Comparison of ENCODE assay signal across 8 cellular contexts in the genomic region with DNA sequence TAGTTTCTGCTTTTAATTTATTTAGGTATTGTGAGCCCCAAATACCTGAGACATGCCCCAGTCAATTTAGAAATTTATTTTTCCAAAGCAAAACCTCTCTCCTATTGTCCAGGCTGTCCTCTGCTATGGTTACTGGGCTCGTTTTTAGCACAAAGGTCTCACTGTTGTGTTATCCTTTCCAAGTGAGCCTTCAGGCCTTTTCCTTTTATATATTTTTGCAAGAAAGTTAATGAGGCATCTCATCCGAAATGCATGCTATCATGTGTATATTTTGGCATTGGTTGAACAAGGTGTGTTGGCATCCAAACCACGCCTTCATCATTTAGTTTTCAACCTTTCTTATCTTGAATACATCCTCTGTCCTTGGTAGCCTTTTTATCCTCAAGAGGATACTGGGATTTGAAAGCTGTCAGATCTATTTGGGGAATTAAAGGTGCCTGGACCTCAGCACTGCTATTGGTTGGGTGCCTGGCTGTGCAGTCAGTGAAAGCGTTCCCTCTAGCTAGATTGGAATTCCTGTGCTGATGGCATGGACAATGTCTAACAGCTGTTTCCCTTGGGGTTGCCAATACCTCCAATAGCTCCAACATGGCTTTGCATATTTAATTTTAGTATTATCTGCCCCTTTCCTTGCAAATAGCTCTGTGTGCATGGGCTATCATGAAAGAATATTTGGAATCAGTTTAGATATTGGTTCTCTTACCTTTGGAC. TPM values are rescaled to one million over a fixed set of nuclear protein-coding genes. Genes with fewer than 3 reads are reported as not detected.
"Had no signal": no experiment of that assay in that cellular context is flagged by ENCODE, and none has a peak within 500 bp of the region (broad histone marks: within the 10 kb centered on the region; RNA-seq: fewer than 3 reads in every experiment).

No MANE protein-coding gene starts in this region.

RNA-seq across cellular contexts. Expression of gene AKR1C2, which starts 10.7 kb away (rescaled TPM):
- total RNA-seq: activated B cell treated with CpG ODN at 0.5 μM for 24 hours; activated CD8-positive, alpha-beta memory T cell treated with anti-CD3 and anti-CD28 coated beads for 36 hours; activated CD8-positive, alpha-beta memory T cell treated with anti-CD3 and anti-CD28 coated beads, Interleukin-2, amount 10 ng/mL, durations not matched to agents 7 days and 5 days; activated CD8-positive, alpha-beta T cell treated with anti-CD3 and anti-CD28 coated beads, Interleukin-2, amount 10 ng/mL, durations not matched to agents 7 days and 5 days; activated naive CD8-positive, alpha-beta T cell treated with anti-CD3 and anti-CD28 coated beads for 36 hours; activated T-helper 1 cell treated with anti-CD3 and anti-CD28 coated beads, Interleukin-12 subunit alpha, Interleukin-12 subunit beta, Interleukin-2, Interleukin-4 antibody, amounts not matched to agents 30 ng/mL and 10 ng/mL and 1 ng/mL, durations not matched to agents 14 hours and 24 hours and 36 hours; activated T-helper 2 cell treated with anti-CD3 and anti-CD28 coated beads, Interferon-gamma antibody, Interleukin-2, Interleukin-4, amounts not matched to agents 10 μg/mL and 5 μg/mL and 100 μg/mL, durations not matched to agents 14 hours and 24 hours and 36 hours; T-helper 17 cell had no signal

RNA-seq across cellular contexts. Expression of gene AKR1C1, which starts 51.1 kb away (rescaled TPM):
- total RNA-seq: activated B cell treated with CpG ODN at 0.5 μM for 24 hours had no signal
